In genomic region chr19:49157445-49158224, GRCh38 we compare ENCODE assay signal across 8 cellular contexts. TPM values are rescaled to one million over a fixed set of nuclear protein-coding genes. Genes with fewer than 3 reads are reported as not detected.
DNase-seq lines count a peak whose midpoint lies in the region; ATAC-seq and TF ChIP-seq lines count a peak whose summit lies in the region.

TRPM4 (plus strand) TSS chr19:49157792; CDS start chr19:49157867, 75 bp downstream.

- ATAC-seq in body of pancreas = peak; percentile 98
- ATAC-seq in HG02642 (IDR thresholded peaks at IDR 0.05; ENCODE audit: poor library complexity, unreplicated experiment) = no peak

- no peaks in the 10 kb centered on the region for H3K27me3 ChIP-seq in body of pancreas

- H3K4me1 ChIP-seq in body of pancreas = peaks cover 21% of the 10 kb centered on the region

- peak within 1 kb of the TSS; percentile 81 to 88 for H3K4me3 ChIP-seq in body of pancreas

- peak in 1 of 7 experiments; percentile 6 for TF ChIP-seq CTCF in body of pancreas (IDR thresholded peaks at IDR 0.05)

- 1% methylated on average over 16 to 41 of the region's 41 CpGs for WGBS in body of pancreas, 2 donors

- no peaks in the 10 kb centered on the region for H3K36me3 ChIP-seq in body of pancreas (replicated peaks in 1 of 2; ENCODE audit: insufficient read depth in 1 of 2, low read depth in 2 of 2)

- H3K9me3 ChIP-seq in body of pancreas = no peaks in the 10 kb centered on the region

- peak; percentile 65 to 87 (median 83) for TF ChIP-seq POLR2A in body of pancreas (IDR thresholded peaks at IDR 0.05)

- DNase-seq in COLO829 (ENCODE audit: low spot score) (peak; percentile 67), M059J (ENCODE audit: low read depth) (peak; percentile 75), SK-N-DZ (ENCODE audit: low spot score) (peak; percentile 63), body of pancreas (peak; percentile 93 to 95 (median 94)), hypothalamus (lab: John Stamatoyannopoulos, UW) (peak in 47 of 51 donors; percentile 10 to 85 (median 54)), putamen (ENCODE audit: low spot score) (peak; percentile 60)
- DNase-seq in central memory CD4-positive, alpha-beta T cell = no peak

- H3K27ac ChIP-seq in body of pancreas = peak within 1 kb of the TSS; percentile 48 to 88 (median 83)

- intact Hi-C loops in body of pancreas (cut with DNase I) = no loop called here

RNA-seq across cellular contexts. Expression of gene TRPM4, which starts in this region (rescaled TPM):
- total RNA-seq in M059J (2014; rRNA removed; shearing (Covaris generic)) = 1.2 and 2.6 TPM in 2 replicates
- polyA plus RNA-seq in SK-N-DZ (2014; cell fraction: cytosol; rRNA removed) = 0.16 and 0.82 TPM in 2 replicates
- 0.40 and 0.70 TPM in 2 replicates for polyA plus RNA-seq in SK-N-DZ (2014; cell fraction: nucleus; rRNA removed)
- total RNA-seq in body of pancreas = 10 to 100 TPM; 15.8 to 28.0 TPM
